ENCODE assay signal across 19 cellular contexts in genomic region chr9:91055845-91056244, GRCh38.
DNase-seq lines count a peak whose midpoint lies in the region; ATAC-seq and TF ChIP-seq lines count a peak whose summit lies in the region.
"Had no signal": no experiment of that assay in that cellular context is flagged by ENCODE, and none has a peak within 500 bp of the region (broad histone marks: within the 10 kb centered on the region; RNA-seq: fewer than 3 reads in every experiment).

No MANE protein-coding gene starts in this region.

- H3K36me3 Mint-ChIP-seq in activated naive CD4-positive, alpha-beta T cell treated with anti-CD3 and anti-CD28 coated beads for 36 hours (ENCODE audit: low read depth) = no peaks in the 10 kb centered on the region
- peaks cover 3% of the 10 kb centered on the region for H3K36me3 Mint-ChIP-seq in activated naive CD8-positive, alpha-beta T cell treated with anti-CD3 and anti-CD28 coated beads, Interleukin-2, amount 50 U/mL, for 24 hours (ENCODE audit: low read depth)
- no peaks in the 10 kb centered on the region for H3K36me3 Mint-ChIP-seq in progenitor cell of endocrine pancreas (ENCODE audit: insufficient read depth)

- no peak for TF ChIP-seq POLR2A in gastroesophageal sphincter (IDR thresholded peaks at IDR 0.05)

- no peaks in the 10 kb centered on the region for H3K9me3 ChIP-seq in SJSA1 (replicated peaks)
- H3K9me3 ChIP-seq in gastroesophageal sphincter = no peaks in the 10 kb centered on the region

- TF ChIP-seq EP300 in gastroesophageal sphincter (IDR thresholded peaks at IDR 0.05) = no peak

- H3K4me1 ChIP-seq in SJSA1 (replicated peaks) = peaks cover 34% of the 10 kb centered on the region
- peaks cover 0 to 3% (median 0%) of the 10 kb centered on the region in 3 donors for H3K4me1 ChIP-seq in gastroesophageal sphincter

- no peak for DNase-seq in activated naive CD4-positive, alpha-beta T cell treated with anti-CD3 and anti-CD28 coated beads for 36 hours
- DNase-seq in activated naive CD4-positive, alpha-beta T cell treated with Interleukin-2 at 50 U/mL for 16 hours = no peak
- DNase-seq in SJSA1 (ENCODE audit: low read depth in 1 of 2, low spot score in 2 of 2) (no peak), progenitor cell of endocrine pancreas (ENCODE audit: low spot score, unreplicated experiment) (no peak)
- DNase-seq in activated naive CD8-positive, alpha-beta T cell treated with anti-CD3 and anti-CD28 coated beads, Interleukin-2, amount 50 U/mL, for 24 hours = no peak
- DNase-seq: ACHN, DMS79 treated with DMSO at 0.1 percent for 48 hours, H7, KG1, NCI-H1417, NCI-H187, NCI-H226, NCI-H524, NCI-H82, SHP77 had no signal

- 57 to 77% methylated on average over 2 to 3 of the region's 3 CpGs for WGBS in gastroesophageal sphincter (ENCODE audit: low coverage in 1 of 2), 2 donors

- peak; percentile 49 for ATAC-seq in activated naive CD8-positive, alpha-beta T cell treated with anti-CD3 and anti-CD28 coated beads, Interleukin-2, amount 50 U/mL, for 24 hours
- ATAC-seq in HG02678 (IDR thresholded peaks at IDR 0.05; ENCODE audit: unreplicated experiment) (no peak), gastroesophageal sphincter (no peak)
- ATAC-seq: HepG2 had no signal

- no peak overlapping the region for H3K4me3 Mint-ChIP-seq in activated naive CD4-positive, alpha-beta T cell treated with anti-CD3 and anti-CD28 coated beads for 36 hours
- H3K4me3 Mint-ChIP-seq in activated naive CD8-positive, alpha-beta T cell treated with anti-CD3 and anti-CD28 coated beads, Interleukin-2, amount 50 U/mL, for 24 hours = peak overlapping the region; percentile 4
- no peak overlapping the region for H3K4me3 Mint-ChIP-seq in progenitor cell of endocrine pancreas (ENCODE audit: low read depth)

- H3K36me3 ChIP-seq in SJSA1 = no peaks in the 10 kb centered on the region
- H3K36me3 ChIP-seq in gastroesophageal sphincter = no peaks in the 10 kb centered on the region

- H3K9me3 Mint-ChIP-seq in activated naive CD4-positive, alpha-beta T cell treated with anti-CD3 and anti-CD28 coated beads for 36 hours = no peaks in the 10 kb centered on the region
- peaks cover 12% of the 10 kb centered on the region for H3K9me3 Mint-ChIP-seq in activated naive CD8-positive, alpha-beta T cell treated with anti-CD3 and anti-CD28 coated beads, Interleukin-2, amount 50 U/mL, for 24 hours
- H3K9me3 Mint-ChIP-seq in progenitor cell of endocrine pancreas (ENCODE audit: low read depth) = no peaks in the 10 kb centered on the region

- peaks cover 10% of the 10 kb centered on the region for H3K27me3 Mint-ChIP-seq in activated naive CD4-positive, alpha-beta T cell treated with anti-CD3 and anti-CD28 coated beads for 36 hours (ENCODE audit: low read depth)
- H3K27me3 Mint-ChIP-seq in activated naive CD8-positive, alpha-beta T cell treated with anti-CD3 and anti-CD28 coated beads, Interleukin-2, amount 50 U/mL, for 24 hours = no peaks in the 10 kb centered on the region
- H3K27me3 Mint-ChIP-seq in progenitor cell of endocrine pancreas = no peaks in the 10 kb centered on the region

- H3K4me1 Mint-ChIP-seq in activated naive CD4-positive, alpha-beta T cell treated with anti-CD3 and anti-CD28 coated beads for 36 hours (ENCODE audit: low read depth) = peaks cover 48% of the 10 kb centered on the region
- H3K4me1 Mint-ChIP-seq in activated naive CD8-positive, alpha-beta T cell treated with anti-CD3 and anti-CD28 coated beads, Interleukin-2, amount 50 U/mL, for 24 hours = peaks cover 82% of the 10 kb centered on the region
- H3K4me1 Mint-ChIP-seq in progenitor cell of endocrine pancreas (ENCODE audit: low read depth) = peaks cover 4% of the 10 kb centered on the region

- H3K4me3 ChIP-seq in SJSA1 (no peak overlapping the region), gastroesophageal sphincter (no peak overlapping the region)

- TF ChIP-seq CTCF in progenitor cell of endocrine pancreas (IDR thresholded peaks at IDR 0.05; ENCODE audit: unreplicated experiment) (no peak), gastroesophageal sphincter (IDR thresholded peaks at IDR 0.05) (no peak)

- H3K27ac ChIP-seq in SJSA1 (peak overlapping the region; percentile 79; the same call in 1 of the 2 replicates), gastroesophageal sphincter (no peak overlapping the region)
- H3K27ac ChIP-seq: C4-2B had no signal

- CTCF ChIA-PET in activated naive CD4-positive, alpha-beta T cell treated with anti-CD3 and anti-CD28 coated beads for 36 hours (lab: Charles Lee) = interaction anchor here (0.9 to 1.6 kb wide), 2 partner anchors 18 to 22 kb away, joined by 3 to 5 read pairs; no protein-coding TSS in a partner anchor

- H3K27me3 ChIP-seq in SJSA1 (replicated peaks) (no peaks in the 10 kb centered on the region), gastroesophageal sphincter (no peaks in the 10 kb centered on the region)

- intact Hi-C loops in activated naive CD4-positive, alpha-beta T cell treated with anti-CD3 and anti-CD28 coated beads for 36 hours (cut with micrococcal nuclease) = no loop called here

- H3K27ac Mint-ChIP-seq in activated naive CD4-positive, alpha-beta T cell treated with anti-CD3 and anti-CD28 coated beads for 36 hours = peak overlapping the region; percentile 57
- peak overlapping the region; percentile 76 for H3K27ac Mint-ChIP-seq in activated naive CD8-positive, alpha-beta T cell treated with anti-CD3 and anti-CD28 coated beads, Interleukin-2, amount 50 U/mL, for 24 hours
- H3K27ac Mint-ChIP-seq in progenitor cell of endocrine pancreas = peak overlapping the region; percentile 23

Comparison
In these comparisons a context has a peak if more than half of its experiments do, and no peak if none do; other contexts are left out.
1. H3K27ac Mint-ChIP-seq: peak in every context shown above with its lines; median percentile 76 in activated naive CD8-positive, alpha-beta T cell treated with anti-CD3 and anti-CD28 coated beads, Interleukin-2, amount 50 U/mL, for 24 hours; 57 in activated naive CD4-positive, alpha-beta T cell treated with anti-CD3 and anti-CD28 coated beads for 36 hours; 23 in progenitor cell of endocrine pancreas.